ENCODE assay signal across 19 cellular contexts in genomic region chr1:1835546-1835945, GRCh38. TPM values are rescaled to one million over a fixed set of nuclear protein-coding genes. Genes with fewer than 3 reads are reported as not detected.
A peak's percentile ranks its signal among the peaks of the same experiment; 100 is the strongest.
DNase-seq lines count a peak whose midpoint lies in the region; ATAC-seq lines count a peak whose summit lies in the region.
"Had no signal": no experiment of that assay in that cellular context is flagged by ENCODE, and none has a peak within 500 bp of the region (broad histone marks: within the 10 kb centered on the region; RNA-seq: fewer than 3 reads in every experiment).

No MANE protein-coding gene starts in this region.

- H3K9me3 ChIP-seq in T-helper 17 cell (ENCODE audit: control insufficient read depth, low read length, poor library complexity, severe bottlenecking): no peaks in the 10 kb centered on the region
- H3K9me3 ChIP-seq: colonic mucosa, gastroesophageal sphincter, ovary, SJSA1 had no signal

- no peaks in the 10 kb centered on the region for H3K27me3 ChIP-seq in H7 (ENCODE audit: control insufficient read depth, insufficient read depth, low read length)
- H3K27me3 ChIP-seq: colonic mucosa, gastroesophageal sphincter, ovary, SJSA1 had no signal

- no peak overlapping the region for H3K4me3 ChIP-seq in H7 (ENCODE audit: insufficient read depth, low read depth, low read length)
- H3K4me3 ChIP-seq: colonic mucosa, gastroesophageal sphincter, ovary, SJSA1 had no signal

- peaks cover 4% of the 10 kb centered on the region for H3K36me3 ChIP-seq in H7 (replicated peaks; ENCODE audit: control insufficient read depth, insufficient read depth, low read length)
- H3K36me3 ChIP-seq: colonic mucosa, ovary had no signal

- no peak for DNase-seq in stimulated activated naive CD8-positive, alpha-beta T cell treated with anti-CD3 and anti-CD28 coated beads, Interleukin-15, amount 100 ng/mL, for 72 hours
- DNase-seq in stimulated activated naive CD8-positive, alpha-beta T cell treated with anti-CD3 and anti-CD28 coated beads, Interleukin-15, Interleukin-2, amounts not matched to agents 100 U/mL and 50 U/mL, for 24 hours: no peak
- DNase-seq in T-helper 17 cell: no peak
- peak; percentile 45 for DNase-seq in kidney tubule cell (ENCODE audit: low spot score)
- no peak for DNase-seq in stimulated activated naive CD4-positive, alpha-beta T cell (lab: John Stamatoyannopoulos, UW)
- no peak for DNase-seq in H7
- DNase-seq: activated CD4-positive, CD25-positive, alpha-beta regulatory T cell; activated effector memory CD4-positive, alpha-beta T cell treated with anti-CD3 and anti-CD28 coated beads, Interleukin-2, amount 50 U/mL, for 16 hours; colonic mucosa; HFFc6; left ventricle myocardium superior; MV-4-11; NCI-H2029 treated with DMSO at 0.1 percent for 48 hours; NCI-H524; ovary had no signal

- ATAC-seq in stimulated activated naive CD8-positive, alpha-beta T cell treated with anti-CD3 and anti-CD28 coated beads, Interleukin-15, amount 100 ng/mL, for 72 hours: no peak
- ATAC-seq in stimulated activated naive CD8-positive, alpha-beta T cell treated with anti-CD3 and anti-CD28 coated beads, Interleukin-15, Interleukin-2, amounts not matched to agents 100 U/mL and 50 U/mL, for 24 hours: no peak
- ATAC-seq in T-helper 17 cell (no peak), GM21717 (IDR thresholded peaks at IDR 0.05; ENCODE audit: unreplicated experiment) (no peak)
- ATAC-seq: gastroesophageal sphincter, left ventricle myocardium superior, sciatic nerve had no signal

- H3K4me3 Mint-ChIP-seq in stimulated activated naive CD8-positive, alpha-beta T cell treated with anti-CD3 and anti-CD28 coated beads, Interleukin-15, amount 100 ng/mL, for 72 hours: no peak overlapping the region
- no peak overlapping the region for H3K4me3 Mint-ChIP-seq in T-helper 17 cell
- H3K4me3 Mint-ChIP-seq: HFFc6 had no signal

- H3K9me3 Mint-ChIP-seq in stimulated activated naive CD8-positive, alpha-beta T cell treated with anti-CD3 and anti-CD28 coated beads, Interleukin-15, amount 100 ng/mL, for 72 hours: no peaks in the 10 kb centered on the region
- H3K9me3 Mint-ChIP-seq: HFFc6 had no signal

- H3K4me1 Mint-ChIP-seq in stimulated activated naive CD8-positive, alpha-beta T cell treated with anti-CD3 and anti-CD28 coated beads, Interleukin-15, amount 100 ng/mL, for 72 hours: peaks cover 26% of the 10 kb centered on the region
- peaks cover 31% of the 10 kb centered on the region for H3K4me1 Mint-ChIP-seq in T-helper 17 cell

- H3K27ac Mint-ChIP-seq in stimulated activated naive CD8-positive, alpha-beta T cell treated with anti-CD3 and anti-CD28 coated beads, Interleukin-15, amount 100 ng/mL, for 72 hours: peak overlapping the region; percentile 52 to 76
- H3K27ac Mint-ChIP-seq in T-helper 17 cell: peak overlapping the region; percentile 65
- H3K27ac Mint-ChIP-seq: HFFc6 had no signal

- H3K36me3 Mint-ChIP-seq in T-helper 17 cell (ENCODE audit: low read depth): peaks cover 5% of the 10 kb centered on the region

- no peaks in the 10 kb centered on the region for H3K27me3 Mint-ChIP-seq in stimulated activated naive CD8-positive, alpha-beta T cell treated with anti-CD3 and anti-CD28 coated beads, Interleukin-15, amount 100 ng/mL, for 72 hours
- no peaks in the 10 kb centered on the region for H3K27me3 Mint-ChIP-seq in T-helper 17 cell

RNA-seq across cellular contexts. Expression of gene GNB1, which starts 55.3 kb away (rescaled TPM):
- total RNA-seq in T-helper 17 cell: 100 to 1,000 TPM; 236 to 255 TPM
- 135 and 159 TPM in 2 replicates for total RNA-seq in H7 (2014; rRNA removed; shearing (Covaris generic))

RNA-seq across cellular contexts. Expression of gene NADK, which starts 57.3 kb away (rescaled TPM):
- total RNA-seq in T-helper 17 cell: 10 to 100 TPM; 54.8 to 61.5 TPM
- total RNA-seq in H7 (2014; rRNA removed; shearing (Covaris generic)): 111 and 175 TPM in 2 replicates
